Comparison of ENCODE assay signal across 9 cellular contexts in genomic region chr3:111072016-111072891, GRCh38. TPM values are rescaled to one million over a fixed set of nuclear protein-coding genes. Genes with fewer than 3 reads are reported as not detected.
A peak's percentile ranks its signal among the peaks of the same experiment; 100 is the strongest.
DNase-seq lines count a peak whose midpoint lies in the region; ATAC-seq and TF ChIP-seq lines count a peak whose summit lies in the region.
"Had no signal": no experiment of that assay in that cellular context is flagged by ENCODE, and none has a peak within 500 bp of the region (broad histone marks: within the 10 kb centered on the region; RNA-seq: fewer than 3 reads in every experiment).

No MANE protein-coding gene starts in this region.

- peaks cover 22% of the 10 kb centered on the region for H3K4me1 ChIP-seq in KMS-11 (ENCODE audit: low read depth, poor library complexity, severe bottlenecking)

- H3K9ac ChIP-seq in KMS-11, result peak overlapping the region; percentile 74

- H3K27me3 ChIP-seq in KMS-11 (ENCODE audit: insufficient read depth, low read depth), result no peaks in the 10 kb centered on the region

- H3K27ac Mint-ChIP-seq in CD14-positive monocyte (peak overlapping the region in 1 of 7 donors; percentile 50), glutamatergic neuron (ENCODE audit: unreplicated experiment) (peak overlapping the region; percentile 89)
- H3K27ac Mint-ChIP-seq in activated T-helper 1 cell treated with anti-CD3 and anti-CD28 coated beads, Interleukin-12 subunit alpha, Interleukin-12 subunit beta, Interleukin-2, Interleukin-4 antibody, amounts not matched to agents 30 ng/mL and 10 ng/mL and 1 ng/mL, durations not matched to agents 14 hours and 24 hours and 36 hours, result peak overlapping the region; percentile 49

- H3K4me1 Mint-ChIP-seq in CD14-positive monocyte, result peaks cover 19% of the 10 kb centered on the region
- H3K4me1 Mint-ChIP-seq in activated T-helper 1 cell treated with anti-CD3 and anti-CD28 coated beads, Interleukin-12 subunit alpha, Interleukin-12 subunit beta, Interleukin-2, Interleukin-4 antibody, amounts not matched to agents 30 ng/mL and 10 ng/mL and 1 ng/mL, durations not matched to agents 14 hours and 24 hours and 36 hours (ENCODE audit: low read depth), result peaks cover 28% of the 10 kb centered on the region
- peaks cover 18% of the 10 kb centered on the region for H3K4me1 Mint-ChIP-seq in glutamatergic neuron (ENCODE audit: low read depth, unreplicated experiment)

- peak overlapping the region; percentile 74 to 90 for H3K4me3 Mint-ChIP-seq in CD14-positive monocyte
- H3K4me3 Mint-ChIP-seq in activated T-helper 1 cell treated with anti-CD3 and anti-CD28 coated beads, Interleukin-12 subunit alpha, Interleukin-12 subunit beta, Interleukin-2, Interleukin-4 antibody, amounts not matched to agents 30 ng/mL and 10 ng/mL and 1 ng/mL, durations not matched to agents 14 hours and 24 hours and 36 hours, result peak overlapping the region; percentile 87
- peak overlapping the region; percentile 100 for H3K4me3 Mint-ChIP-seq in glutamatergic neuron (ENCODE audit: unreplicated experiment)

- intact Hi-C loops in CD14-positive monocyte (cut with micrococcal nuclease), result no loop called here
- intact Hi-C loops in activated T-helper 1 cell treated with anti-CD3 and anti-CD28 coated beads, Interleukin-12 subunit alpha, Interleukin-12 subunit beta, Interleukin-2, Interleukin-4 antibody, amounts not matched to agents 30 ng/mL and 10 ng/mL and 1 ng/mL, durations not matched to agents 14 hours and 24 hours and 36 hours (cut with micrococcal nuclease), result loop anchor here (1.0 to 10.0 kb wide), 7 partner anchors 470 to 1423 kb away; partner anchors contain the start of genes ABHD10, BTLA and CD96

- peak overlapping the region; percentile 76 for H3K4me2 ChIP-seq in KMS-11

- H2AFZ ChIP-seq in KMS-11 (ENCODE audit: low read depth), result peak overlapping the region; percentile 91

- peak overlapping the region; percentile 78 for H3K4me3 ChIP-seq in KMS-11 (IDR thresholded peaks at IDR 0.05; ENCODE audit: insufficient read depth, low read depth, low read length)

- H4K20me1 ChIP-seq in KMS-11 (ENCODE audit: insufficient read depth), result no peaks in the 10 kb centered on the region

- H3K36me3 Mint-ChIP-seq in CD14-positive monocyte, result peaks cover 0 to 13% of the 10 kb centered on the region in 2 donors
- H3K36me3 Mint-ChIP-seq in activated T-helper 1 cell treated with anti-CD3 and anti-CD28 coated beads, Interleukin-12 subunit alpha, Interleukin-12 subunit beta, Interleukin-2, Interleukin-4 antibody, amounts not matched to agents 30 ng/mL and 10 ng/mL and 1 ng/mL, durations not matched to agents 14 hours and 24 hours and 36 hours (ENCODE audit: low read depth), result peaks cover 2% of the 10 kb centered on the region
- H3K36me3 Mint-ChIP-seq in glutamatergic neuron (ENCODE audit: unreplicated experiment), result no peaks in the 10 kb centered on the region

- H3K27ac ChIP-seq in KMS-11, result peak overlapping the region; percentile 54; the same call in 1 of the 2 replicates

- H3K36me3 ChIP-seq in KMS-11 (ENCODE audit: insufficient read depth), result no peaks in the 10 kb centered on the region

- H3K79me2 ChIP-seq in KMS-11 (ENCODE audit: insufficient read depth, low read depth), result peaks cover 10% of the 10 kb centered on the region; the same call in 1 of the 2 replicates

- ATAC-seq in GM21515 (IDR thresholded peaks at IDR 0.05; ENCODE audit: unreplicated experiment) (peak; percentile 31), omental fat pad (ENCODE audit: low FRiP score) (peak; percentile 28)

- peaks cover 0 to 20% (median 12%) of the 10 kb centered on the region in 7 donors for H3K9me3 Mint-ChIP-seq in CD14-positive monocyte
- H3K9me3 Mint-ChIP-seq in activated T-helper 1 cell treated with anti-CD3 and anti-CD28 coated beads, Interleukin-12 subunit alpha, Interleukin-12 subunit beta, Interleukin-2, Interleukin-4 antibody, amounts not matched to agents 30 ng/mL and 10 ng/mL and 1 ng/mL, durations not matched to agents 14 hours and 24 hours and 36 hours, result no peaks in the 10 kb centered on the region
- H3K9me3 Mint-ChIP-seq in glutamatergic neuron (ENCODE audit: unreplicated experiment), result peaks cover 13% of the 10 kb centered on the region

- H3K27me3 Mint-ChIP-seq in CD14-positive monocyte (ENCODE audit: low read depth in 3 of 3) (peaks cover 52 to 78% (median 67%) of the 10 kb centered on the region in 3 donors), glutamatergic neuron (ENCODE audit: unreplicated experiment) (peaks cover 11% of the 10 kb centered on the region)
- peaks cover 57% of the 10 kb centered on the region for H3K27me3 Mint-ChIP-seq in activated T-helper 1 cell treated with anti-CD3 and anti-CD28 coated beads, Interleukin-12 subunit alpha, Interleukin-12 subunit beta, Interleukin-2, Interleukin-4 antibody, amounts not matched to agents 30 ng/mL and 10 ng/mL and 1 ng/mL, durations not matched to agents 14 hours and 24 hours and 36 hours (ENCODE audit: insufficient read depth)

- DNase-seq in CD14-positive monocyte (ENCODE audit: low spot score) (no peak), glutamatergic neuron (peak; percentile 27), omental fat pad (ENCODE audit: low spot score) (no peak), hippocampal formation (lab: John Stamatoyannopoulos, UW) (no peak), KG1 (lab: John Stamatoyannopoulos, UW) (no peak)
- peak; percentile 8 for DNase-seq in activated T-helper 1 cell treated with anti-CD3 and anti-CD28 coated beads, Interleukin-12 subunit alpha, Interleukin-12 subunit beta, Interleukin-2, Interleukin-4 antibody, amounts not matched to agents 30 ng/mL and 10 ng/mL and 1 ng/mL, durations not matched to agents 14 hours and 24 hours and 36 hours (ENCODE audit: low spot score)

- TF ChIP-seq CTCF in CD14-positive monocyte (IDR thresholded peaks at IDR 0.05) (no peak), KMS-11 (conservative IDR thresholded peaks at IDR 0.05; ENCODE audit: low read depth, low read length) (no peak), glutamatergic neuron (IDR thresholded peaks at IDR 0.05; ENCODE audit: partially characterized antibody, unreplicated experiment) (no peak), omental fat pad (IDR thresholded peaks at IDR 0.05) (no peak)

RNA-seq across cellular contexts. Expression of gene NECTIN3, which starts 0.6 kb away (rescaled TPM):
- polyA plus RNA-seq in CD14-positive monocyte, result not detected
- 3.5 and 4.6 TPM in 2 replicates for total RNA-seq in activated T-helper 1 cell treated with anti-CD3 and anti-CD28 coated beads, Interleukin-12 subunit alpha, Interleukin-12 subunit beta, Interleukin-2, Interleukin-4 antibody, amounts not matched to agents 30 ng/mL and 10 ng/mL and 1 ng/mL, durations not matched to agents 14 hours and 24 hours and 36 hours
- 22.6 TPM for total RNA-seq in glutamatergic neuron (ENCODE audit: unreplicated experiment)
- 10 to 100 TPM; 16.0 to 33.4 (median 30.3) TPM for total RNA-seq in omental fat pad
- polyA plus RNA-seq: K562 had no signal

Comparison
In these comparisons a context has a peak if more than half of its experiments do, and no peak if none do; other contexts are left out.
1. DNase-seq: peak in activated T-helper 1 cell treated with anti-CD3 and anti-CD28 coated beads, Interleukin-12 subunit alpha, Interleukin-12 subunit beta, Interleukin-2, Interleukin-4 antibody, amounts not matched to agents 30 ng/mL and 10 ng/mL and 1 ng/mL, durations not matched to agents 14 hours and 24 hours and 36 hours (single experiment) and glutamatergic neuron (single experiment); none in CD14-positive monocyte (single experiment), omental fat pad (single experiment), hippocampal formation (0 of 2) and KG1 (single experiment).
2. Peak in every context shown above with its lines, with median percentiles within 50 percentile points of each other: H3K4me3 Mint-ChIP-seq.